Comparison of ENCODE assay signal across 8 cellular contexts in genomic region chr17:38752119-38752929, GRCh38. TPM values are rescaled to one million over a fixed set of nuclear protein-coding genes. Genes with fewer than 3 reads are reported as not detected.
A peak's percentile ranks its signal among the peaks of the same experiment; 100 is the strongest.
DNase-seq lines count a peak whose midpoint lies in the region; ATAC-seq, FAIRE-seq and TF ChIP-seq lines count a peak whose summit lies in the region.

Gene PSMB3, plus strand, starts transcription at chr17:38752741. Its CDS starts 86 bp downstream, at chr17:38752827.

- peak; percentile 94 for ATAC-seq in activated T-helper 17 cell treated with anti-CD3 and anti-CD28 coated beads, Interleukin-2, amount 50 U/mL, for 72 hours (replicated peaks)
- peak; percentile 89 to 90 for ATAC-seq in naive thymus-derived CD8-positive, alpha-beta T cell
- peak; percentile 89 to 91 for ATAC-seq in stimulated activated naive B cell treated with anti-CD40 and anti-IgM and Interleukin-4, amounts not matched to agents 10 μg/mL and 1 μg/mL and 100 μg/mL, for 72 hours (replicated peaks)

- peak within 1 kb of the TSS; percentile 89 for H3K27ac ChIP-seq in RWPE1

- peak within 1 kb of the TSS; percentile 95 for H3K27ac Mint-ChIP-seq in activated T-helper 17 cell treated with anti-CD3 and anti-CD28 coated beads, Interleukin-2, amount 50 U/mL, for 72 hours
- H3K27ac Mint-ChIP-seq in naive thymus-derived CD8-positive, alpha-beta T cell: peak within 1 kb of the TSS; percentile 93 to 100 (median 98)
- peak within 1 kb of the TSS; percentile 97 for H3K27ac Mint-ChIP-seq in stimulated activated naive B cell treated with anti-CD40 and anti-IgM and Interleukin-4, amounts not matched to agents 10 μg/mL and 1 μg/mL and 100 μg/mL, for 72 hours

- FAIRE-seq in H54 (lab: Jason Lieb, UNC): no peak

- H3K4me3 ChIP-seq in fibroblast of mammary gland (ENCODE audit: control insufficient read depth, low read depth, low read length): peak within 1 kb of the TSS; percentile 85

- POLR2A ChIA-PET in RWPE1 (lab: Yijun Ruan, JAX; ENCODE audit: low non-redundant PET): interaction anchor here (1.1 kb wide), 1 partner anchor 89 kb away, joined by 3 read pairs; no protein-coding TSS in a partner anchor
- POLR2A ChIA-PET in naive thymus-derived CD8-positive, alpha-beta T cell (lab: Charles Lee): interaction anchor here (0.6 to 2.3 kb wide), 15 partner anchors 10 to 401 kb away, joined by 3 to 22 read pairs (median 7); partner anchors contain the start of genes CWC25, LASP1, MLLT6 and PIP4K2B

- H3K4me3 Mint-ChIP-seq in activated T-helper 17 cell treated with anti-CD3 and anti-CD28 coated beads, Interleukin-2, amount 50 U/mL, for 72 hours: peak within 1 kb of the TSS; percentile 86
- H3K4me3 Mint-ChIP-seq in naive thymus-derived CD8-positive, alpha-beta T cell: peak within 1 kb of the TSS; percentile 87 to 100 (median 99)
- H3K4me3 Mint-ChIP-seq in stimulated activated naive B cell treated with anti-CD40 and anti-IgM and Interleukin-4, amounts not matched to agents 10 μg/mL and 1 μg/mL and 100 μg/mL, for 72 hours: peak within 1 kb of the TSS; percentile 95 to 97

- no peak for TF ChIP-seq CTCF in RWPE1 (conservative IDR thresholded peaks at IDR 0.05; ENCODE audit: low read depth)
- no peak for TF ChIP-seq CTCF in fibroblast of mammary gland (conservative IDR thresholded peaks at IDR 0.05; ENCODE audit: control insufficient read depth, insufficient read depth, low read depth, low read length)

- peaks cover 27% of the 10 kb centered on the region for H3K4me1 Mint-ChIP-seq in activated T-helper 17 cell treated with anti-CD3 and anti-CD28 coated beads, Interleukin-2, amount 50 U/mL, for 72 hours
- peaks cover 22 to 64% (median 59%) of the 10 kb centered on the region in 4 donors for H3K4me1 Mint-ChIP-seq in naive thymus-derived CD8-positive, alpha-beta T cell
- H3K4me1 Mint-ChIP-seq in stimulated activated naive B cell treated with anti-CD40 and anti-IgM and Interleukin-4, amounts not matched to agents 10 μg/mL and 1 μg/mL and 100 μg/mL, for 72 hours: peaks cover 30 to 44% of the 10 kb centered on the region in 2 donors

- CTCF ChIA-PET in RWPE1 (lab: Yijun Ruan, JAX): interaction anchor here (0.6 kb wide), 1 partner anchor 19 kb away, joined by 4 read pairs; no protein-coding TSS in a partner anchor

- peak; percentile 52 for TF ChIP-seq POLR2A in H54 (IDR thresholded peaks at IDR 0.05; ENCODE audit: low read depth, low read length)

- DNase-seq in EL: peak; percentile 100
- DNase-seq in H54 (ENCODE audit: insufficient read length, low spot score): peak; percentile 95
- DNase-seq in LoVo (ENCODE audit: low spot score): peak; percentile 99
- DNase-seq in RWPE1 (ENCODE audit: low spot score): peak; percentile 99
- DNase-seq in fibroblast of mammary gland (ENCODE audit: low read depth): peak; percentile 99
- DNase-seq in naive thymus-derived CD8-positive, alpha-beta T cell: peak; percentile 85 to 98 (median 96)
- peak; percentile 98 for DNase-seq in stimulated activated naive B cell treated with anti-CD40 and anti-IgM and Interleukin-4, amounts not matched to agents 10 μg/mL and 1 μg/mL and 100 μg/mL, for 72 hours

- peaks cover 65% of the 10 kb centered on the region for H3K36me3 Mint-ChIP-seq in activated T-helper 17 cell treated with anti-CD3 and anti-CD28 coated beads, Interleukin-2, amount 50 U/mL, for 72 hours (ENCODE audit: low read depth)
- H3K36me3 Mint-ChIP-seq in naive thymus-derived CD8-positive, alpha-beta T cell: peaks cover 4 to 37% (median 7%) of the 10 kb centered on the region in 3 donors
- H3K36me3 Mint-ChIP-seq in stimulated activated naive B cell treated with anti-CD40 and anti-IgM and Interleukin-4, amounts not matched to agents 10 μg/mL and 1 μg/mL and 100 μg/mL, for 72 hours: peaks cover 21 to 27% of the 10 kb centered on the region in 2 donors

- H3K27me3 Mint-ChIP-seq in activated T-helper 17 cell treated with anti-CD3 and anti-CD28 coated beads, Interleukin-2, amount 50 U/mL, for 72 hours: peaks cover 10% of the 10 kb centered on the region
- H3K27me3 Mint-ChIP-seq in naive thymus-derived CD8-positive, alpha-beta T cell: peaks cover 1 to 33% (median 14%) of the 10 kb centered on the region in 5 donors
- peaks cover 22 to 27% of the 10 kb centered on the region in 2 donors for H3K27me3 Mint-ChIP-seq in stimulated activated naive B cell treated with anti-CD40 and anti-IgM and Interleukin-4, amounts not matched to agents 10 μg/mL and 1 μg/mL and 100 μg/mL, for 72 hours

- H3K9me3 Mint-ChIP-seq in activated T-helper 17 cell treated with anti-CD3 and anti-CD28 coated beads, Interleukin-2, amount 50 U/mL, for 72 hours: no peaks in the 10 kb centered on the region
- peaks cover 0 to 3% (median 0%) of the 10 kb centered on the region in 9 donors for H3K9me3 Mint-ChIP-seq in naive thymus-derived CD8-positive, alpha-beta T cell
- H3K9me3 Mint-ChIP-seq in stimulated activated naive B cell treated with anti-CD40 and anti-IgM and Interleukin-4, amounts not matched to agents 10 μg/mL and 1 μg/mL and 100 μg/mL, for 72 hours: no peaks in the 10 kb centered on the region

RNA-seq across cellular contexts. Expression of gene PSMB3, which starts in this region (rescaled TPM):
- total RNA-seq in activated T-helper 17 cell treated with anti-CD3 and anti-CD28 coated beads, Interleukin-2, amount 50 U/mL, for 72 hours: 100 to 1,000 TPM; 235 to 375 TPM
- total RNA-seq in naive thymus-derived CD8-positive, alpha-beta T cell: 10 to 100 TPM; 94.1 to 96.4 TPM
- 100 to 1,000 TPM; 338 to 361 (median 349) TPM for polyA plus RNA-seq in naive thymus-derived CD8-positive, alpha-beta T cell

Comparison
In these comparisons a context has a peak if more than half of its experiments do, and no peak if none do; other contexts are left out.
1. Peak in every context shown above with its lines: DNase-seq, ATAC-seq, H3K4me3 ChIP-seq and H3K27ac ChIP-seq.